Comparison of ENCODE assay signal across 2 cellular contexts in the genomic region with DNA sequence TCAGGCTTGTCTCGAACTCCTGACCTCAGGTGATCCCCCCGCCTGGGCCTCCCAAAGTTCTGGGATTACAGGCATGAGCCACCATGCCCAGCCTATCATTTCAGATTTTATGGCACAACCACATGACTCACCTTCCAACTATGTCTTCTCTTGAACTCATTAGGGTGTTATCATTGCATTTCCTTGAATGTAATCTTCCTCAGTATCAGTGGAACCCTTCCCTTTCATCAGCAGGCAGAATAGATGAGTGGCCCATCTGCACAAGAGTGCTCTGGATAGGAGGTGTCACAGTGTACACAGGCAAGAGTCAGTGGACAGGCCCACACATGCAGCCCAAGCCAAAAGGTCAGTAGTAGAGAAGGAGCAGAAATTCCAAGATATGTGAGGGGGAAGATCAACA.
TF ChIP-seq lines count a peak whose summit lies in the region.

No MANE protein-coding gene starts in this region.

TF ChIP-seq in IMR-90, 13 proteins besides CTCF, POLR2A, EP300 and RAD21:
- TF ChIP-seq NFE2L2 (IDR thresholded peaks at IDR 0.05; ENCODE audit: low read depth, low read length): no peak
- TF ChIP-seq CEBPB (IDR thresholded peaks at IDR 0.05; ENCODE audit: low read depth, low read length): peak; percentile 44; the same call in 1 of the 2 replicates
- no peak for TF ChIP-seq BHLHE40 (IDR thresholded peaks at IDR 0.05; ENCODE audit: low read depth, low read length)
- TF ChIP-seq RCOR1 (IDR thresholded peaks at IDR 0.05; ENCODE audit: insufficient replicate concordance, low read length): no peak
- TF ChIP-seq SMC3 (IDR thresholded peaks at IDR 0.05; ENCODE audit: low read depth, low read length): no peak
- no peak for TF ChIP-seq MAZ (IDR thresholded peaks at IDR 0.05; ENCODE audit: borderline replicate concordance, low read depth, low read length)
- TF ChIP-seq MAFK (IDR thresholded peaks at IDR 0.05; ENCODE audit: low read depth, low read length): no peak
- TF ChIP-seq CHD1 (IDR thresholded peaks at IDR 0.05; ENCODE audit: low read depth, low read length): no peak
- TF ChIP-seq, protein P1, sequence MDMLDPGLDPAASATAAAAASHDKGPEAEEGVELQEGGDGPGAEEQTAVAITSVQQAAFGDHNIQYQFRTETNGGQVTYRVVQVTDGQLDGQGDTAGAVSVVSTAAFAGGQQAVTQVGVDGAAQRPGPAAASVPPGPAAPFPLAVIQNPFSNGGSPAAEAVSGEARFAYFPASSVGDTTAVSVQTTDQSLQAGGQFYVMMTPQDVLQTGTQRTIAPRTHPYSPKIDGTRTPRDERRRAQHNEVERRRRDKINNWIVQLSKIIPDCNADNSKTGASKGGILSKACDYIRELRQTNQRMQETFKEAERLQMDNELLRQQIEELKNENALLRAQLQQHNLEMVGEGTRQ (IDR thresholded peaks at IDR 0.05; ENCODE audit: low read depth, low read length): no peak
- peak; percentile 14; the same call in 1 of the 2 replicates for TF ChIP-seq FOS (IDR thresholded peaks at IDR 0.05; ENCODE audit: low read depth, low read length)
- TF ChIP-seq, protein P2, sequence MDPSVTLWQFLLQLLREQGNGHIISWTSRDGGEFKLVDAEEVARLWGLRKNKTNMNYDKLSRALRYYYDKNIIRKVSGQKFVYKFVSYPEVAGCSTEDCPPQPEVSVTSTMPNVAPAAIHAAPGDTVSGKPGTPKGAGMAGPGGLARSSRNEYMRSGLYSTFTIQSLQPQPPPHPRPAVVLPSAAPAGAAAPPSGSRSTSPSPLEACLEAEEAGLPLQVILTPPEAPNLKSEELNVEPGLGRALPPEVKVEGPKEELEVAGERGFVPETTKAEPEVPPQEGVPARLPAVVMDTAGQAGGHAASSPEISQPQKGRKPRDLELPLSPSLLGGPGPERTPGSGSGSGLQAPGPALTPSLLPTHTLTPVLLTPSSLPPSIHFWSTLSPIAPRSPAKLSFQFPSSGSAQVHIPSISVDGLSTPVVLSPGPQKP (IDR thresholded peaks at IDR 0.05; ENCODE audit: borderline replicate concordance, low read depth, low read length): no peak
- no peak for TF ChIP-seq MXI1 (IDR thresholded peaks at IDR 0.05; ENCODE audit: borderline replicate concordance, low read depth, low read length)
- no peak for TF ChIP-seq RFX5 (IDR thresholded peaks at IDR 0.05; ENCODE audit: low read depth, low read length)
TF ChIP-seq in IMR-90: peak in this region for 2.

TF ChIP-seq in K562, 482 proteins besides CTCF, POLR2A, EP300 and RAD21 (continues in another document):
- TF ChIP-seq TEAD4 (IDR thresholded peaks at IDR 0.05; ENCODE audit: low read length) (peak; percentile 65), TEAD4 (CRISPR knock-in tag; IDR thresholded peaks at IDR 0.05; ENCODE audit: borderline replicate concordance) (no peak), ESRRA (IDR thresholded peaks at IDR 0.05; ENCODE audit: borderline replicate concordance, low read depth) (no peak), SMARCA4 (IDR thresholded peaks at IDR 0.05) (0 out of 2 replicates have a peak, but pooled peaks have one; percentile 53), ATF7 (IDR thresholded peaks at IDR 0.05) (peak; percentile 29; the same call in 1 of the 2 replicates), KLF1 (tag; IDR thresholded peaks at IDR 0.05) (0 out of 2 replicates have a peak, but pooled peaks have one; percentile 38), TAL1 (IDR thresholded peaks at IDR 0.05) (0 out of 2 replicates have a peak, but pooled peaks have one; percentile 9), JUND (IDR thresholded peaks at IDR 0.05; ENCODE audit: borderline replicate concordance, low read depth, low read length) (peak; percentile 83), JUND (tag; IDR thresholded peaks at IDR 0.05; ENCODE audit: borderline replicate concordance, low read depth, low read length) (peak; percentile 82; the same call in 2 of the 3 replicates), SOX6 (IDR thresholded peaks at IDR 0.05) (peak; percentile 51), EHMT2 (IDR thresholded peaks at IDR 0.05) (peak; percentile 58; the same call in 1 of the 2 replicates), ZEB2 (IDR thresholded peaks at IDR 0.05) (0 out of 2 replicates have a peak, but pooled peaks have one; percentile 27), FOXA3 (CRISPR knock-in tag; conservative IDR thresholded peaks at IDR 0.05 in 1 of 2, IDR thresholded peaks at IDR 0.05 in 1 of 2) (0 out of 4 replicates have a peak, but pooled peaks of 1 of the 2 experiments have one; percentile 36), ZKSCAN8 (CRISPR knock-in tag; IDR thresholded peaks at IDR 0.05) (no peak), CTBP1 (IDR thresholded peaks at IDR 0.05; ENCODE audit: borderline replicate concordance) (peak; percentile 91), FOXJ2 (tag; IDR thresholded peaks at IDR 0.05) (0 out of 2 replicates have a peak, but pooled peaks have one; percentile 17), MTA2 (IDR thresholded peaks at IDR 0.05; ENCODE audit: low read depth) (no peak), CBFA2T2 (conservative IDR thresholded peaks at IDR 0.05) (peak; percentile 31; the same call in 1 of the 2 replicates), MECOM (CRISPR knock-in tag; IDR thresholded peaks at IDR 0.05) (peak; percentile 67), MEF2D (tag; conservative IDR thresholded peaks at IDR 0.05; ENCODE audit: low read depth) (no peak), KDM1A (IDR thresholded peaks at IDR 0.05) (peak; percentile 28 to 42; a peak in 3 of 4 replicates), PYGO2 (tag; IDR thresholded peaks at IDR 0.05) (peak; percentile 19; the same call in 1 of the 2 replicates), RCOR1 (IDR thresholded peaks at IDR 0.05; ENCODE audit: borderline replicate concordance in 1 of 2, low read depth in 2 of 2, low read length in 2 of 2) (peak in 1 of 2 experiments; percentile 46; a peak in 1 of 4 replicates), CBFA2T3 (IDR thresholded peaks at IDR 0.05) (peak; percentile 60), ZNF174 (CRISPR knock-in tag; IDR thresholded peaks at IDR 0.05) (no peak), ZNF12 (CRISPR knock-in tag; IDR thresholded peaks at IDR 0.05) (0 out of 2 replicates have a peak, but pooled peaks have one; percentile 47)
- TF ChIP-seq, protein P3, sequence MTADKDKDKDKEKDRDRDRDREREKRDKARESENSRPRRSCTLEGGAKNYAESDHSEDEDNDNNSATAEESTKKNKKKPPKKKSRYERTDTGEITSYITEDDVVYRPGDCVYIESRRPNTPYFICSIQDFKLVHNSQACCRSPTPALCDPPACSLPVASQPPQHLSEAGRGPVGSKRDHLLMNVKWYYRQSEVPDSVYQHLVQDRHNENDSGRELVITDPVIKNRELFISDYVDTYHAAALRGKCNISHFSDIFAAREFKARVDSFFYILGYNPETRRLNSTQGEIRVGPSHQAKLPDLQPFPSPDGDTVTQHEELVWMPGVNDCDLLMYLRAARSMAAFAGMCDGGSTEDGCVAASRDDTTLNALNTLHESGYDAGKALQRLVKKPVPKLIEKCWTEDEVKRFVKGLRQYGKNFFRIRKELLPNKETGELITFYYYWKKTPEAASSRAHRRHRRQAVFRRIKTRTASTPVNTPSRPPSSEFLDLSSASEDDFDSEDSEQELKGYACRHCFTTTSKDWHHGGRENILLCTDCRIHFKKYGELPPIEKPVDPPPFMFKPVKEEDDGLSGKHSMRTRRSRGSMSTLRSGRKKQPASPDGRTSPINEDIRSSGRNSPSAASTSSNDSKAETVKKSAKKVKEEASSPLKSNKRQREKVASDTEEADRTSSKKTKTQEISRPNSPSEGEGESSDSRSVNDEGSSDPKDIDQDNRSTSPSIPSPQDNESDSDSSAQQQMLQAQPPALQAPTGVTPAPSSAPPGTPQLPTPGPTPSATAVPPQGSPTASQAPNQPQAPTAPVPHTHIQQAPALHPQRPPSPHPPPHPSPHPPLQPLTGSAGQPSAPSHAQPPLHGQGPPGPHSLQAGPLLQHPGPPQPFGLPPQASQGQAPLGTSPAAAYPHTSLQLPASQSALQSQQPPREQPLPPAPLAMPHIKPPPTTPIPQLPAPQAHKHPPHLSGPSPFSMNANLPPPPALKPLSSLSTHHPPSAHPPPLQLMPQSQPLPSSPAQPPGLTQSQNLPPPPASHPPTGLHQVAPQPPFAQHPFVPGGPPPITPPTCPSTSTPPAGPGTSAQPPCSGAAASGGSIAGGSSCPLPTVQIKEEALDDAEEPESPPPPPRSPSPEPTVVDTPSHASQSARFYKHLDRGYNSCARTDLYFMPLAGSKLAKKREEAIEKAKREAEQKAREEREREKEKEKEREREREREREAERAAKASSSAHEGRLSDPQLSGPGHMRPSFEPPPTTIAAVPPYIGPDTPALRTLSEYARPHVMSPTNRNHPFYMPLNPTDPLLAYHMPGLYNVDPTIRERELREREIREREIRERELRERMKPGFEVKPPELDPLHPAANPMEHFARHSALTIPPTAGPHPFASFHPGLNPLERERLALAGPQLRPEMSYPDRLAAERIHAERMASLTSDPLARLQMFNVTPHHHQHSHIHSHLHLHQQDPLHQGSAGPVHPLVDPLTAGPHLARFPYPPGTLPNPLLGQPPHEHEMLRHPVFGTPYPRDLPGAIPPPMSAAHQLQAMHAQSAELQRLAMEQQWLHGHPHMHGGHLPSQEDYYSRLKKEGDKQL (CRISPR knock-in tag; IDR thresholded peaks at IDR 0.05; ENCODE audit: borderline replicate concordance): no peak
- TF ChIP-seq, protein P4, sequence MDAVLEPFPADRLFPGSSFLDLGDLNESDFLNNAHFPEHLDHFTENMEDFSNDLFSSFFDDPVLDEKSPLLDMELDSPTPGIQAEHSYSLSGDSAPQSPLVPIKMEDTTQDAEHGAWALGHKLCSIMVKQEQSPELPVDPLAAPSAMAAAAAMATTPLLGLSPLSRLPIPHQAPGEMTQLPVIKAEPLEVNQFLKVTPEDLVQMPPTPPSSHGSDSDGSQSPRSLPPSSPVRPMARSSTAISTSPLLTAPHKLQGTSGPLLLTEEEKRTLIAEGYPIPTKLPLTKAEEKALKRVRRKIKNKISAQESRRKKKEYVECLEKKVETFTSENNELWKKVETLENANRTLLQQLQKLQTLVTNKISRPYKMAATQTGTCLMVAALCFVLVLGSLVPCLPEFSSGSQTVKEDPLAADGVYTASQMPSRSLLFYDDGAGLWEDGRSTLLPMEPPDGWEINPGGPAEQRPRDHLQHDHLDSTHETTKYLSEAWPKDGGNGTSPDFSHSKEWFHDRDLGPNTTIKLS (IDR thresholded peaks at IDR 0.05; ENCODE audit: borderline replicate concordance, low read depth): no peak
- TF ChIP-seq, protein P5, sequence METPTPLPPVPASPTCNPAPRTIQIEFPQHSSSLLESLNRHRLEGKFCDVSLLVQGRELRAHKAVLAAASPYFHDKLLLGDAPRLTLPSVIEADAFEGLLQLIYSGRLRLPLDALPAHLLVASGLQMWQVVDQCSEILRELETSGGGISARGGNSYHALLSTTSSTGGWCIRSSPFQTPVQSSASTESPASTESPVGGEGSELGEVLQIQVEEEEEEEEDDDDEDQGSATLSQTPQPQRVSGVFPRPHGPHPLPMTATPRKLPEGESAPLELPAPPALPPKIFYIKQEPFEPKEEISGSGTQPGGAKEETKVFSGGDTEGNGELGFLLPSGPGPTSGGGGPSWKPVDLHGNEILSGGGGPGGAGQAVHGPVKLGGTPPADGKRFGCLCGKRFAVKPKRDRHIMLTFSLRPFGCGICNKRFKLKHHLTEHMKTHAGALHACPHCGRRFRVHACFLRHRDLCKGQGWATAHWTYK (CRISPR knock-in tag; IDR thresholded peaks at IDR 0.05): 0 out of 2 replicates have a peak, but pooled peaks have one; percentile 13
- TF ChIP-seq, protein P6, sequence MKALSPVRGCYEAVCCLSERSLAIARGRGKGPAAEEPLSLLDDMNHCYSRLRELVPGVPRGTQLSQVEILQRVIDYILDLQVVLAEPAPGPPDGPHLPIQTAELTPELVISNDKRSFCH (CRISPR knock-in tag; IDR thresholded peaks at IDR 0.05): no peak
- TF ChIP-seq, protein P6 (tag; IDR thresholded peaks at IDR 0.05): peak; percentile 83
- TF ChIP-seq, protein P7, sequence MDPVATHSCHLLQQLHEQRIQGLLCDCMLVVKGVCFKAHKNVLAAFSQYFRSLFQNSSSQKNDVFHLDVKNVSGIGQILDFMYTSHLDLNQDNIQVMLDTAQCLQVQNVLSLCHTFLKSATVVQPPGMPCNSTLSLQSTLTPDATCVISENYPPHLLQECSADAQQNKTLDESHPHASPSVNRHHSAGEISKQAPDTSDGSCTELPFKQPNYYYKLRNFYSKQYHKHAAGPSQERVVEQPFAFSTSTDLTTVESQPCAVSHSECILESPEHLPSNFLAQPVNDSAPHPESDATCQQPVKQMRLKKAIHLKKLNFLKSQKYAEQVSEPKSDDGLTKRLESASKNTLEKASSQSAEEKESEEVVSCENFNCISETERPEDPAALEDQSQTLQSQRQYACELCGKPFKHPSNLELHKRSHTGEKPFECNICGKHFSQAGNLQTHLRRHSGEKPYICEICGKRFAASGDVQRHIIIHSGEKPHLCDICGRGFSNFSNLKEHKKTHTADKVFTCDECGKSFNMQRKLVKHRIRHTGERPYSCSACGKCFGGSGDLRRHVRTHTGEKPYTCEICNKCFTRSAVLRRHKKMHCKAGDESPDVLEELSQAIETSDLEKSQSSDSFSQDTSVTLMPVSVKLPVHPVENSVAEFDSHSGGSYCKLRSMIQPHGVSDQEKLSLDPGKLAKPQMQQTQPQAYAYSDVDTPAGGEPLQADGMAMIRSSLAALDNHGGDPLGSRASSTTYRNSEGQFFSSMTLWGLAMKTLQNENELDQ (CRISPR knock-in tag; IDR thresholded peaks at IDR 0.05; ENCODE audit: borderline replicate concordance): no peak
- TF ChIP-seq, protein P8, sequence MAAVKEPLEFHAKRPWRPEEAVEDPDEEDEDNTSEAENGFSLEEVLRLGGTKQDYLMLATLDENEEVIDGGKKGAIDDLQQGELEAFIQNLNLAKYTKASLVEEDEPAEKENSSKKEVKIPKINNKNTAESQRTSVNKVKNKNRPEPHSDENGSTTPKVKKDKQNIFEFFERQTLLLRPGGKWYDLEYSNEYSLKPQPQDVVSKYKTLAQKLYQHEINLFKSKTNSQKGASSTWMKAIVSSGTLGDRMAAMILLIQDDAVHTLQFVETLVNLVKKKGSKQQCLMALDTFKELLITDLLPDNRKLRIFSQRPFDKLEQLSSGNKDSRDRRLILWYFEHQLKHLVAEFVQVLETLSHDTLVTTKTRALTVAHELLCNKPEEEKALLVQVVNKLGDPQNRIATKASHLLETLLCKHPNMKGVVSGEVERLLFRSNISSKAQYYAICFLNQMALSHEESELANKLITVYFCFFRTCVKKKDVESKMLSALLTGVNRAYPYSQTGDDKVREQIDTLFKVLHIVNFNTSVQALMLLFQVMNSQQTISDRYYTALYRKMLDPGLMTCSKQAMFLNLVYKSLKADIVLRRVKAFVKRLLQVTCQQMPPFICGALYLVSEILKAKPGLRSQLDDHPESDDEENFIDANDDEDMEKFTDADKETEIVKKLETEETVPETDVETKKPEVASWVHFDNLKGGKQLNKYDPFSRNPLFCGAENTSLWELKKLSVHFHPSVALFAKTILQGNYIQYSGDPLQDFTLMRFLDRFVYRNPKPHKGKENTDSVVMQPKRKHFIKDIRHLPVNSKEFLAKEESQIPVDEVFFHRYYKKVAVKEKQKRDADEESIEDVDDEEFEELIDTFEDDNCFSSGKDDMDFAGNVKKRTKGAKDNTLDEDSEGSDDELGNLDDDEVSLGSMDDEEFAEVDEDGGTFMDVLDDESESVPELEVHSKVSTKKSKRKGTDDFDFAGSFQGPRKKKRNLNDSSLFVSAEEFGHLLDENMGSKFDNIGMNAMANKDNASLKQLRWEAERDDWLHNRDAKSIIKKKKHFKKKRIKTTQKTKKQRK (IDR thresholded peaks at IDR 0.05; ENCODE audit: borderline replicate concordance, low read depth, low read length): no peak
- TF ChIP-seq, protein P9, sequence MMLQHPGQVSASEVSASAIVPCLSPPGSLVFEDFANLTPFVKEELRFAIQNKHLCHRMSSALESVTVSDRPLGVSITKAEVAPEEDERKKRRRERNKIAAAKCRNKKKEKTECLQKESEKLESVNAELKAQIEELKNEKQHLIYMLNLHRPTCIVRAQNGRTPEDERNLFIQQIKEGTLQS (IDR thresholded peaks at IDR 0.05): peak; percentile 74; the same call in 1 of the 2 replicates
- TF ChIP-seq, protein P9 (CRISPR knock-in tag; conservative IDR thresholded peaks at IDR 0.05): no peak
